Comparison of ENCODE assay signal across 13 cellular contexts in genomic region chrX:77628294-77629025, GRCh38.
DNase-seq lines count a peak whose midpoint lies in the region; ATAC-seq and TF ChIP-seq lines count a peak whose summit lies in the region.
"Had no signal": no experiment of that assay in that cellular context is flagged by ENCODE, and none has a peak within 500 bp of the region (broad histone marks: within the 10 kb centered on the region; RNA-seq: fewer than 3 reads in every experiment).

No MANE protein-coding gene starts in this region.

- H3K4me1 ChIP-seq in heart right ventricle (no peaks in the 10 kb centered on the region), OCI-LY7 (ENCODE audit: insufficient read depth, low read length, poor library complexity, severe bottlenecking) (no peaks in the 10 kb centered on the region)

- WGBS in heart right ventricle, 2 donors = 93 to 97% methylated on average over 1 of the region's 1 CpG

- CTCF ChIA-PET in OCI-LY7 (lab: Charles Lee; ENCODE audit: unreplicated experiment) = no interaction called here

- H3K36me3 Mint-ChIP-seq in type B pancreatic cell = peaks cover 15% of the 10 kb centered on the region

- no peak for ATAC-seq in heart right ventricle
- ATAC-seq in Right ventricle myocardium inferior = no peak
- ATAC-seq: activated T-helper 17 cell treated with anti-CD3 and anti-CD28 coated beads, Interleukin-2, amount 50 U/mL, for 72 hours had no signal

- POLR2A ChIA-PET in OCI-LY7 (lab: Charles Lee) = interaction anchor here (0.7 kb wide), 1 partner anchor 13 kb away, joined by 3 read pairs; no protein-coding TSS in a partner anchor

- peaks cover 0 to 12% (median 0%) of the 10 kb centered on the region in 7 donors for H3K27me3 ChIP-seq in heart right ventricle

- no peak overlapping the region for H3K4me2 ChIP-seq in OCI-LY7 (ENCODE audit: low read length)

- TF ChIP-seq CTCF in heart right ventricle (IDR thresholded peaks at IDR 0.05) (peak in 5 of 9 donors; percentile 5 to 20 (median 18)), OCI-LY7 (conservative IDR thresholded peaks at IDR 0.05; ENCODE audit: low read length) (peak; percentile 47), type B pancreatic cell (conservative IDR thresholded peaks at IDR 0.05) (peak; percentile 38)

- no peak overlapping the region for H3K4me3 Mint-ChIP-seq in type B pancreatic cell
- H3K4me3 Mint-ChIP-seq: activated T-helper 17 cell treated with anti-CD3 and anti-CD28 coated beads, Interleukin-2, amount 50 U/mL, for 72 hours had no signal

- H3K9me3 ChIP-seq in heart right ventricle (no peaks in the 10 kb centered on the region), OCI-LY7 (ENCODE audit: low read length) (no peaks in the 10 kb centered on the region)

- no peaks in the 10 kb centered on the region for H3K9me2 ChIP-seq in OCI-LY7 (ENCODE audit: insufficient read depth, low read length)

- H3K27me3 Mint-ChIP-seq in type B pancreatic cell = no peaks in the 10 kb centered on the region
- H3K27me3 Mint-ChIP-seq: activated T-helper 17 cell treated with anti-CD3 and anti-CD28 coated beads, Interleukin-2, amount 50 U/mL, for 72 hours had no signal

- H2AFZ ChIP-seq in OCI-LY7 (ENCODE audit: low read length) = no peak overlapping the region

- H4K20me1 ChIP-seq in OCI-LY7 (ENCODE audit: insufficient read depth, low read length) = no peaks in the 10 kb centered on the region

- DNase-seq in heart right ventricle = no peak
- DNase-seq in cardiac septum (ENCODE audit: low spot score) = no peak
- no peak for DNase-seq in OCI-LY7 (ENCODE audit: low spot score)
- DNase-seq in dermis blood vessel endothelial cell = peak; percentile 13
- DNase-seq in type B pancreatic cell (ENCODE audit: extremely low spot score, unreplicated experiment) = no peak
- no peak for DNase-seq in NCI-H187 (lab: John Stamatoyannopoulos, UW)
- no peak for DNase-seq in Right ventricle myocardium inferior (ENCODE audit: missing footprints)
- DNase-seq in NCI-H82 treated with DMSO at 0.1 percent for 48 hours (lab: John Stamatoyannopoulos, UW; ENCODE audit: unreplicated experiment) = no peak
- DNase-seq: DMS153; effector memory CD4-positive, alpha-beta T cell; NCI-H1105; stimulated activated CD4-positive, alpha-beta T cell treated with anti-CD3 and anti-CD28 coated beads, Interleukin-15, amount 100 ng/mL, for 24 hours had no signal

- H3K27ac ChIP-seq in heart right ventricle (no peak overlapping the region), OCI-LY7 (ENCODE audit: low read depth, low read length, poor library complexity, severe bottlenecking) (no peak overlapping the region)

- H3K9me3 Mint-ChIP-seq in type B pancreatic cell = no peaks in the 10 kb centered on the region
- H3K9me3 Mint-ChIP-seq: activated T-helper 17 cell treated with anti-CD3 and anti-CD28 coated beads, Interleukin-2, amount 50 U/mL, for 72 hours had no signal

- H3K4me3 ChIP-seq in heart right ventricle (no peak overlapping the region), OCI-LY7 (ENCODE audit: low read depth, low read length, poor library complexity, severe bottlenecking) (no peak overlapping the region)

- H3K79me2 ChIP-seq in OCI-LY7 (ENCODE audit: insufficient read depth, low read depth, low read length) = no peaks in the 10 kb centered on the region

- no peaks in the 10 kb centered on the region for H3K4me1 Mint-ChIP-seq in type B pancreatic cell (ENCODE audit: unreplicated experiment)

- H3K27ac Mint-ChIP-seq in type B pancreatic cell = no peak overlapping the region
- H3K27ac Mint-ChIP-seq: activated T-helper 17 cell treated with anti-CD3 and anti-CD28 coated beads, Interleukin-2, amount 50 U/mL, for 72 hours had no signal

- H3K36me3 ChIP-seq in heart right ventricle (peaks cover 0 to 42% (median 0%) of the 10 kb centered on the region in 9 donors), OCI-LY7 (ENCODE audit: insufficient read depth, low read length) (peaks cover 23% of the 10 kb centered on the region)

- intact Hi-C loops in heart right ventricle (cut with DNase I) (loop anchor here in 1 of 10 donors (5.0 kb wide), 1 partner anchor 181 kb away; the partner anchor contains the start of gene FGF16), cardiac septum (cut with DNase I) (no loop called here), OCI-LY7 (cut with micrococcal nuclease; ENCODE audit: unreplicated experiment) (no loop called here), Right ventricle myocardium inferior (cut with DNase I) (no loop called here)

- BruUV-seq in OCI-LY7 (replicated peaks; lab: Mats Ljungman, UMichigan) = no TSS peak
